8 cellular contexts compared by ENCODE assay signal in the genomic region with DNA sequence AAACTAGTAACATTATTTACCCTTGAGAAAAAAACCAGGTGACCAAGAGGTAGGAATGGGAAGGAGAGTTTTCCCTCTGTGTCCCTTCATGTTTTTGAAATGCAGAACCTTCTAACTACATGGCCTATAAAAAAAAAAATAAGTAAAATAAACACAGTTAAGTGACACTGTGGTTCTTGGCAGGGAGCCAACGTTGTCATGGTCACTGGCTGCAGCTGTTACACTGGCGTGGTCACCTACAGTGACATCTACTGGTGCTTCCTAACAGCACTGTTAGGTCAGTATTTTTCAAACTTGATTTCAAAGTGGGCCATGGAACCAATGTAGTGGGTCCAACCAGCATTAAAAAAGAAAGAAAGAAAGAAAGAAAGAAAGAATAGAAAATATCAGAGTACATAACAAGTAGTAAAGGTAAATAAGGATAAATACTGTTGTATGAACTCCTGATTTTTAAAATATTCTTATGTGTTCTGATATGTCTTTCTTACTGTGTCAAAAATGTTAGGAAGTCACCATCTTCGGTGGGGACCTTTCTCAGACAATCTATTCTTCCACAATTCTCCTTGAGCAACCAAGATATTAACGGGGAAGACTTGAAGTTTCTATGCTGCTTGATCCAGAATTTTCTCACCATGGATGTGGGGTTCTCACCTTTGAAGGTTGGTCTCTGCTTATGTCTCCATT. TPM values are rescaled to one million over a fixed set of nuclear protein-coding genes. Genes with fewer than 3 reads are reported as not detected.
DNase-seq lines count a peak whose midpoint lies in the region; ATAC-seq and TF ChIP-seq lines count a peak whose summit lies in the region.

No MANE protein-coding gene starts in this region.

- intact Hi-C loops in naive thymus-derived CD4-positive, alpha-beta T cell (cut with micrococcal nuclease) = no loop called here

- DNase-seq in DND-41 = peak; percentile 77
- peak; percentile 64 for DNase-seq in activated T-cell treated with anti-CD3 and anti-CD28 coated beads for 1 hour (ENCODE audit: low read depth)
- DNase-seq in erythroblast (lab: John Stamatoyannopoulos, UW) = peak; percentile 91 to 94
- peak; percentile 19 to 50 (median 36) for DNase-seq in naive thymus-derived CD4-positive, alpha-beta T cell
- DNase-seq in stimulated activated CD8-positive, alpha-beta memory T cell treated with anti-CD3 and anti-CD28 coated beads, Interleukin-7, amount 100 ng/mL, for 48 hours (ENCODE audit: extremely low read depth in 1 of 2, low read depth in 1 of 2) = peak; percentile 34 to 70

- POLR2A ChIA-PET in naive thymus-derived CD4-positive, alpha-beta T cell (lab: Charles Lee) = no interaction called here

- no peak overlapping the region for H3K27ac ChIP-seq in DND-41 (ENCODE audit: low read length)
- H3K27ac ChIP-seq in OCI-LY3 (ENCODE audit: low read length) = no peak overlapping the region
- H3K27ac ChIP-seq in naive thymus-derived CD4-positive, alpha-beta T cell (ENCODE audit: low read depth, low read length) = no peak overlapping the region

- CTCF ChIA-PET in naive thymus-derived CD4-positive, alpha-beta T cell (lab: Charles Lee) = no interaction called here

- no peak for TF ChIP-seq EP300 in Ishikawa (IDR thresholded peaks at IDR 0.05; ENCODE audit: borderline replicate concordance)

- no peak overlapping the region for H3K27ac Mint-ChIP-seq in naive thymus-derived CD4-positive, alpha-beta T cell

- no peaks in the 10 kb centered on the region for H3K36me3 ChIP-seq in DND-41 (ENCODE audit: insufficient read depth, low read length)
- H3K36me3 ChIP-seq in OCI-LY3 (replicated peaks; ENCODE audit: low read depth, low read length) = no peaks in the 10 kb centered on the region
- H3K36me3 ChIP-seq in naive thymus-derived CD4-positive, alpha-beta T cell (ENCODE audit: control insufficient read depth in 2 of 3, insufficient read depth in 3 of 3, low read length in 3 of 3) = no peaks in the 10 kb centered on the region

- H3K9me3 ChIP-seq in DND-41 (ENCODE audit: insufficient read depth, low read length, severe bottlenecking) = no peaks in the 10 kb centered on the region
- no peaks in the 10 kb centered on the region for H3K9me3 ChIP-seq in OCI-LY3 (ENCODE audit: insufficient read depth, low read length)
- no peaks in the 10 kb centered on the region for H3K9me3 ChIP-seq in naive thymus-derived CD4-positive, alpha-beta T cell (ENCODE audit: control insufficient read depth in 2 of 3, low read length in 3 of 3)

- no peak for TF ChIP-seq POLR2A in erythroblast (IDR thresholded peaks at IDR 0.05; ENCODE audit: low read length)

- H3K79me2 ChIP-seq in DND-41 (ENCODE audit: insufficient read depth, low read length) (no peaks in the 10 kb centered on the region), OCI-LY3 (ENCODE audit: low read length) (no peaks in the 10 kb centered on the region)

- peaks cover 6 to 17% (median 15%) of the 10 kb centered on the region in 5 donors for H3K27me3 Mint-ChIP-seq in naive thymus-derived CD4-positive, alpha-beta T cell

- no peak overlapping the region for H3K9ac ChIP-seq in DND-41 (ENCODE audit: low read depth, low read length)
- H3K9ac ChIP-seq in OCI-LY3 (ENCODE audit: low read length) = no peak overlapping the region

- H3K4me1 ChIP-seq in DND-41 (ENCODE audit: insufficient read depth, low read length) (peaks cover 5% of the 10 kb centered on the region), OCI-LY3 (ENCODE audit: low read length) (peaks cover 23% of the 10 kb centered on the region)
- peaks cover 0 to 3% of the 10 kb centered on the region in 2 donors for H3K4me1 ChIP-seq in naive thymus-derived CD4-positive, alpha-beta T cell (ENCODE audit: control insufficient read depth in 2 of 2, insufficient read depth in 2 of 2, low read length in 2 of 2)

- H3K4me3 Mint-ChIP-seq in naive thymus-derived CD4-positive, alpha-beta T cell = peak overlapping the region in 1 of 10 donors; percentile 20

- H3K9me3 Mint-ChIP-seq in naive thymus-derived CD4-positive, alpha-beta T cell = no peaks in the 10 kb centered on the region

- peak; percentile 72 for ATAC-seq in DND-41 (ENCODE audit: insufficient read depth, low read depth)
- ATAC-seq in GM21723 (IDR thresholded peaks at IDR 0.05; ENCODE audit: unreplicated experiment) = peak; percentile 98
- ATAC-seq in naive thymus-derived CD4-positive, alpha-beta T cell = peak; percentile 93

- H4K20me1 ChIP-seq in DND-41 (ENCODE audit: insufficient read depth, low read length) (no peaks in the 10 kb centered on the region), OCI-LY3 (ENCODE audit: insufficient read depth, low read length) (no peaks in the 10 kb centered on the region)

- H3K4me2 ChIP-seq in DND-41 (ENCODE audit: insufficient read depth, low read length) = no peak overlapping the region
- H3K4me2 ChIP-seq in OCI-LY3 (ENCODE audit: low read length) = peak overlapping the region; percentile 63; the same call in 1 of the 2 replicates

- peak; percentile 84 for TF ChIP-seq RAD21 in Ishikawa (IDR thresholded peaks at IDR 0.05; ENCODE audit: low read depth)

- H2AFZ ChIP-seq in DND-41 (ENCODE audit: low read depth, low read length) (no peak overlapping the region), OCI-LY3 (ENCODE audit: low read depth, low read length) (no peak overlapping the region)

- H3K4me1 Mint-ChIP-seq in naive thymus-derived CD4-positive, alpha-beta T cell = peaks cover 0 to 13% (median 4%) of the 10 kb centered on the region in 7 donors

- H3K27me3 ChIP-seq in DND-41 (ENCODE audit: insufficient read depth, low read length, poor library complexity) = no peaks in the 10 kb centered on the region
- no peaks in the 10 kb centered on the region for H3K27me3 ChIP-seq in OCI-LY3 (ENCODE audit: low read depth, low read length)
- H3K27me3 ChIP-seq in naive thymus-derived CD4-positive, alpha-beta T cell (ENCODE audit: control insufficient read depth in 2 of 2, insufficient read depth in 2 of 2, low read length in 2 of 2) = no peaks in the 10 kb centered on the region

- no peaks in the 10 kb centered on the region for H3K36me3 Mint-ChIP-seq in naive thymus-derived CD4-positive, alpha-beta T cell

- TF ChIP-seq CTCF in DND-41 (IDR thresholded peaks at IDR 0.05; ENCODE audit: borderline replicate concordance, extremely low read depth, low read length, poor library complexity, severe bottlenecking) = peak; percentile 71
- TF ChIP-seq CTCF in OCI-LY3 (IDR thresholded peaks at IDR 0.05; ENCODE audit: low read depth, low read length) = peak; percentile 58

- H3K4me3 ChIP-seq in DND-41 (ENCODE audit: low read depth in 1 of 2, low read length in 2 of 2) (no peak overlapping the region), OCI-LY3 (ENCODE audit: low read length) (no peak overlapping the region)
- H3K4me3 ChIP-seq in naive thymus-derived CD4-positive, alpha-beta T cell (ENCODE audit: low read length) = no peak overlapping the region

TF ChIP-seq in Ishikawa, 13 proteins besides CTCF, POLR2A, EP300 and RAD21:
- TF ChIP-seq NFIC (IDR thresholded peaks at IDR 0.05) (peak; percentile 98), TCF12 (IDR thresholded peaks at IDR 0.05; ENCODE audit: low read depth) (0 out of 2 replicates have a peak, but pooled peaks have one; percentile 20), ZBTB7A (IDR thresholded peaks at IDR 0.05; ENCODE audit: low read depth) (no peak), TAF1 (IDR thresholded peaks at IDR 0.05; ENCODE audit: low read depth) (no peak), FOXM1 (IDR thresholded peaks at IDR 0.05; ENCODE audit: borderline replicate concordance, low read depth) (0 out of 2 replicates have a peak, but pooled peaks have one; percentile 19)

RNA-seq across cellular contexts. Expression of gene PJA2, which starts 59.1 kb away (rescaled TPM):
- 10 to 100 TPM; 59.9 to 89.9 (median 76.2) TPM for total RNA-seq in naive thymus-derived CD4-positive, alpha-beta T cell
- polyA plus RNA-seq in naive thymus-derived CD4-positive, alpha-beta T cell = 10 to 100 TPM; 50.5 to 55.3 TPM

Comparison
In these comparisons a context has a peak if more than half of its experiments do, and no peak if none do; other contexts are left out.
1. DNase-seq: peak in every context shown above with its lines; median percentile 92 in erythroblast; 77 in DND-41; 64 in activated T-cell treated with anti-CD3 and anti-CD28 coated beads for 1 hour; 52 in stimulated activated CD8-positive, alpha-beta memory T cell treated with anti-CD3 and anti-CD28 coated beads, Interleukin-7, amount 100 ng/mL, for 48 hours; 36 in naive thymus-derived CD4-positive, alpha-beta T cell.